Comparison of ENCODE assay signal across 27 cellular contexts in the genomic region with DNA sequence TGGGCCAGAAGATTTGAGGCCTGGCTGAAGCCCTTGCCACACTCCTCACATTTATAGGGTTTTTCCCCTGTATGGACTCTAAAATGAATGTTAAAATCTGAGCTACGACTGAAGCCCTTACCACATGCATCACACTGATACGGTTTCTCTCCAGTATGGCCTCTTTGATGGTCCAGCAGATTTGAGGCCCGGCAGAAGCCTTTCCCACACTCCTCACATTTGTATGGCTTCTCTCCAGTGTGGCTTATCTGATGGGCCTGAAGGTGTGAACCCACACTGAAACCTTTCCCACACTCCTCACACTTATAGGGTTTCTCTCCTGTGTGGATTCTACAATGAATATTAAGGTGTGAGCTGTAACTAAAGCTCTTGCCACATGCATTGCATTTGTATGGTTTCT.
"Had no signal": no experiment of that assay in that cellular context is flagged by ENCODE, and none has a peak within 500 bp of the region (broad histone marks: within the 10 kb centered on the region; RNA-seq: fewer than 3 reads in every experiment).

No MANE protein-coding gene starts in this region.

- H3K4me1 ChIP-seq: sigmoid colon, spleen, tibial artery had no signal

- H3K4me1 Mint-ChIP-seq: activated B cell treated with CpG ODN at 0.5 μM for 24 hours; activated CD4-positive, alpha-beta T cell treated with anti-CD3 and anti-CD28 coated beads for 36 hours had no signal

- H3K27me3 Mint-ChIP-seq: activated B cell treated with CpG ODN at 0.5 μM for 24 hours; activated CD4-positive, alpha-beta T cell treated with anti-CD3 and anti-CD28 coated beads for 36 hours; activated naive CD8-positive, alpha-beta T cell; naive B cell had no signal

- H3K27me3 ChIP-seq: hepatocyte, sigmoid colon, spleen, tibial artery had no signal

- H3K4me2 ChIP-seq: hepatocyte had no signal

- H3K4me3 ChIP-seq: hepatocyte, mucosa of descending colon, sigmoid colon, spleen, tibial artery had no signal

- H3K27ac Mint-ChIP-seq: activated B cell treated with CpG ODN at 0.5 μM for 24 hours; activated CD4-positive, alpha-beta T cell treated with anti-CD3 and anti-CD28 coated beads for 36 hours; activated naive CD8-positive, alpha-beta T cell; activated T-helper 2 cell treated with anti-CD3 and anti-CD28 coated beads, Interferon-gamma antibody, Interleukin-2, Interleukin-4, amounts not matched to agents 10 μg/mL and 5 μg/mL and 100 μg/mL, durations not matched to agents 14 hours and 24 hours and 36 hours; T-helper 1 cell treated with Interleukin-12 subunit alpha and Interleukin-12 subunit beta and Interleukin-4 antibody, amounts not matched to agents 30 μg/mL and 1 μg/mL, for 36 hours had no signal

- ATAC-seq: activated CD4-positive, alpha-beta T cell treated with anti-CD3 and anti-CD28 coated beads for 36 hours; activated T-cell treated with anti-CD3 and anti-CD28 coated beads, Interleukin-2, amount 50 U/mL, for 4 hours; esophagus mucosa; left ventricle myocardium superior; mucosa of descending colon; stimulated activated naive CD8-positive, alpha-beta T cell treated with anti-CD3 and anti-CD28 coated beads, Interleukin-15, Interleukin-2, amounts not matched to agents 100 U/mL and 50 U/mL, for 24 hours had no signal

- H3K4me3 Mint-ChIP-seq: activated B cell treated with CpG ODN at 0.5 μM for 24 hours; activated CD4-positive, alpha-beta T cell treated with anti-CD3 and anti-CD28 coated beads for 36 hours; activated naive CD8-positive, alpha-beta T cell; activated T-cell treated with anti-CD3 and anti-CD28 coated beads, Interleukin-2, amount 50 U/mL, for 4 hours; naive B cell; T-helper 1 cell treated with Interleukin-12 subunit alpha and Interleukin-12 subunit beta and Interleukin-4 antibody, amounts not matched to agents 30 μg/mL and 1 μg/mL, for 36 hours had no signal

- H3K27ac ChIP-seq: hepatocyte, sigmoid colon, spleen, tibial artery had no signal

- DNase-seq: activated B cell treated with CpG ODN at 0.5 μM for 24 hours; activated CD4-positive, alpha-beta T cell treated with anti-CD3 and anti-CD28 coated beads for 36 hours; activated CD4-positive, alpha-beta T cell treated with anti-CD3 and anti-CD28 coated beads, Interleukin-2, amount 50 U/mL, for 4 hours; activated CD8-positive, alpha-beta memory T cell treated with anti-CD3 and anti-CD28 coated beads for 24 hours; activated CD8-positive, alpha-beta memory T cell treated with anti-CD3 and anti-CD28 coated beads, Interleukin-2, amount 50 U/mL, for 48 hours; activated naive CD4-positive, alpha-beta T cell; activated T-cell treated with anti-CD3 and anti-CD28 coated beads, Interleukin-2, amount 50 U/mL, for 4 hours; cerebellar nuclear complex; effector CD4-positive, alpha-beta T cell; glutamatergic neuron; left ventricle myocardium superior; mesenchymal stem cell; mucosa of descending colon; naive B cell; occipital lobe; sigmoid colon; spleen; stimulated activated CD4-positive, alpha-beta T cell treated with anti-CD3 and anti-CD28 coated beads, Interleukin-4, amount 100 ng/mL, for 24 hours; stimulated activated naive CD8-positive, alpha-beta T cell treated with anti-CD3 and anti-CD28 coated beads, Interleukin-15, Interleukin-2, amounts not matched to agents 100 U/mL and 50 U/mL, for 24 hours; substantia nigra; T1000; tibial artery had no signal
